In the genomic region with DNA sequence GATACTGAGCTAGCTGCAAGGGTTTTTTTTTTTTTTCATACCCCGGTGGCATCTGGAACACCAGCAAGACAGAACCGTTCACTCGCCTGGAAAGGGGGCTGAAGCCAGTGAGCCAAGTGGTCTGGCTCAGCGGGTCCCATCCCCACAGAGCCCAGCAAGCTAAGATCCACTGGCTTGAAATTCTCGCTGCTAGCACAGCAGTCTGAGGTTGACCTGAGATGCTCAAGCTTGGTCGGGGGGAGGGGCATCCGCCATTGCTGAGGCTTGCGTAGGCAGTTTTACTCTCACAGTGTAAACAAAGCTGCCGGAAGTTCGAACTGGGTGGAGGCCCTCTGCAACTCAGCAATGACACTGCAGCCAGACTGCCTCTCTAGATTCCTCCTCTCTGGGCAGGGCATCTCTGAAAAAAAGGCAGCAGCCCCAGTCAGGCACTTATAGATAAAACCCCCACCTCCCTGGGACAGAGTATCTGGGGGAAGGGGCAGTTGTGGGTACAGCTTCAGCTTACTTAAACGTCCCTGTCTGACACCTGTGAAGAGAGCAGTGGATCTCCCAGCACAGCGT, we compare ENCODE assay signal across 10 cellular contexts. TPM values are rescaled to one million over a fixed set of nuclear protein-coding genes. Genes with fewer than 3 reads are reported as not detected.
DNase-seq lines count a peak whose midpoint lies in the region; ATAC-seq and TF ChIP-seq lines count a peak whose summit lies in the region.
"Had no signal": no experiment of that assay in that cellular context is flagged by ENCODE, and none has a peak within 500 bp of the region (broad histone marks: within the 10 kb centered on the region; RNA-seq: fewer than 3 reads in every experiment).

No MANE protein-coding gene starts in this region.

- no peak for TF ChIP-seq CTCF in foreskin fibroblast (IDR thresholded peaks at IDR 0.05; ENCODE audit: low read depth, low read length)

- H3K9me3 Mint-ChIP-seq in activated CD4-positive, alpha-beta T cell treated with anti-CD3 and anti-CD28 coated beads, Interleukin-2, amount 10 ng/mL, durations not matched to agents 7 days and 5 days: peaks cover 20% of the 10 kb centered on the region

- peaks cover 19% of the 10 kb centered on the region for H3K27me3 Mint-ChIP-seq in activated CD4-positive, alpha-beta T cell treated with anti-CD3 and anti-CD28 coated beads, Interleukin-2, amount 10 ng/mL, durations not matched to agents 7 days and 5 days

- H3K4me3 Mint-ChIP-seq in activated CD4-positive, alpha-beta T cell treated with anti-CD3 and anti-CD28 coated beads, Interleukin-2, amount 10 ng/mL, durations not matched to agents 7 days and 5 days: no peak overlapping the region
- H3K4me3 Mint-ChIP-seq: T-helper 1 cell treated with Interleukin-12 subunit alpha and Interleukin-12 subunit beta and Interleukin-4 antibody, amounts not matched to agents 30 μg/mL and 1 μg/mL, for 36 hours had no signal

- no peak overlapping the region for H3K4me3 ChIP-seq in foreskin fibroblast (ENCODE audit: low read depth in 1 of 2, low read length in 2 of 2)
- H3K4me3 ChIP-seq: A549 had no signal

- peak overlapping the region; percentile 81 for H3K27ac Mint-ChIP-seq in activated CD4-positive, alpha-beta T cell treated with anti-CD3 and anti-CD28 coated beads, Interleukin-2, amount 10 ng/mL, durations not matched to agents 7 days and 5 days
- H3K27ac Mint-ChIP-seq: T-helper 1 cell treated with Interleukin-12 subunit alpha and Interleukin-12 subunit beta and Interleukin-4 antibody, amounts not matched to agents 30 μg/mL and 1 μg/mL, for 36 hours had no signal

- H3K4me1 Mint-ChIP-seq in activated CD4-positive, alpha-beta T cell treated with anti-CD3 and anti-CD28 coated beads, Interleukin-2, amount 10 ng/mL, durations not matched to agents 7 days and 5 days: peaks cover 19% of the 10 kb centered on the region

- CTCF ChIA-PET in activated CD4-positive, alpha-beta T cell treated with anti-CD3 and anti-CD28 coated beads, Interleukin-2, amount 10 ng/mL, durations not matched to agents 7 days and 5 days (lab: Charles Lee): interaction anchor here (0.6 kb wide), 1 partner anchor 16 kb away, joined by 4 read pairs; no protein-coding TSS in a partner anchor

- POLR2A ChIA-PET in activated CD4-positive, alpha-beta T cell treated with anti-CD3 and anti-CD28 coated beads, Interleukin-2, amount 10 ng/mL, durations not matched to agents 7 days and 5 days (lab: Charles Lee): interaction anchor here (0.5 kb wide), 1 partner anchor 58 kb away, joined by 4 read pairs; no protein-coding TSS in a partner anchor

- no peak for ATAC-seq in HG02571 (IDR thresholded peaks at IDR 0.05; ENCODE audit: unreplicated experiment)
- ATAC-seq in GM19463 (IDR thresholded peaks at IDR 0.05; ENCODE audit: unreplicated experiment): no peak
- ATAC-seq: A549 had no signal

- DNase-seq in NCI-H82 (lab: John Stamatoyannopoulos, UW) (peak; percentile 8), NCI-H82 treated with DMSO at 0.1 percent for 48 hours (lab: John Stamatoyannopoulos, UW; ENCODE audit: unreplicated experiment) (no peak), foreskin fibroblast (peak; percentile 21 to 44), NCI-H1105 (lab: John Stamatoyannopoulos, UW) (no peak)
- DNase-seq in activated CD4-positive, alpha-beta T cell treated with anti-CD3 and anti-CD28 coated beads, Interleukin-2, amount 10 ng/mL, durations not matched to agents 7 days and 5 days: peak; percentile 42
- peak; percentile 16 to 31 for DNase-seq in stimulated activated CD4-positive, alpha-beta T cell treated with anti-CD3 and anti-CD28 coated beads, Interleukin-4, amount 100 ng/mL, for 4 hours

- H3K36me3 Mint-ChIP-seq in activated CD4-positive, alpha-beta T cell treated with anti-CD3 and anti-CD28 coated beads, Interleukin-2, amount 10 ng/mL, durations not matched to agents 7 days and 5 days (ENCODE audit: low read depth): peaks cover 19% of the 10 kb centered on the region

RNA-seq across cellular contexts. Expression of gene MIB1, which starts 5.1 kb away (rescaled TPM):
- total RNA-seq in activated CD4-positive, alpha-beta T cell treated with anti-CD3 and anti-CD28 coated beads, Interleukin-2, amount 10 ng/mL, durations not matched to agents 7 days and 5 days: 10 to 100 TPM; 36.7 to 37.3 TPM

RNA-seq across cellular contexts. Expression of gene ABHD3, which starts 31.0 kb away (rescaled TPM):
- 10 to 100 TPM; 53.4 to 57.6 TPM for total RNA-seq in activated CD4-positive, alpha-beta T cell treated with anti-CD3 and anti-CD28 coated beads, Interleukin-2, amount 10 ng/mL, durations not matched to agents 7 days and 5 days

Comparison
In these comparisons a context has a peak if more than half of its experiments do, and no peak if none do; other contexts are left out.
1. DNase-seq: peak in NCI-H82 (single experiment), activated CD4-positive, alpha-beta T cell treated with anti-CD3 and anti-CD28 coated beads, Interleukin-2, amount 10 ng/mL, durations not matched to agents 7 days and 5 days (single experiment), foreskin fibroblast (2 of 2) and stimulated activated CD4-positive, alpha-beta T cell treated with anti-CD3 and anti-CD28 coated beads, Interleukin-4, amount 100 ng/mL, for 4 hours (2 of 2); none in NCI-H82 treated with DMSO at 0.1 percent for 48 hours (single experiment) and NCI-H1105 (single experiment).